Comparison of ENCODE assay signal across 18 cellular contexts in the genomic region with DNA sequence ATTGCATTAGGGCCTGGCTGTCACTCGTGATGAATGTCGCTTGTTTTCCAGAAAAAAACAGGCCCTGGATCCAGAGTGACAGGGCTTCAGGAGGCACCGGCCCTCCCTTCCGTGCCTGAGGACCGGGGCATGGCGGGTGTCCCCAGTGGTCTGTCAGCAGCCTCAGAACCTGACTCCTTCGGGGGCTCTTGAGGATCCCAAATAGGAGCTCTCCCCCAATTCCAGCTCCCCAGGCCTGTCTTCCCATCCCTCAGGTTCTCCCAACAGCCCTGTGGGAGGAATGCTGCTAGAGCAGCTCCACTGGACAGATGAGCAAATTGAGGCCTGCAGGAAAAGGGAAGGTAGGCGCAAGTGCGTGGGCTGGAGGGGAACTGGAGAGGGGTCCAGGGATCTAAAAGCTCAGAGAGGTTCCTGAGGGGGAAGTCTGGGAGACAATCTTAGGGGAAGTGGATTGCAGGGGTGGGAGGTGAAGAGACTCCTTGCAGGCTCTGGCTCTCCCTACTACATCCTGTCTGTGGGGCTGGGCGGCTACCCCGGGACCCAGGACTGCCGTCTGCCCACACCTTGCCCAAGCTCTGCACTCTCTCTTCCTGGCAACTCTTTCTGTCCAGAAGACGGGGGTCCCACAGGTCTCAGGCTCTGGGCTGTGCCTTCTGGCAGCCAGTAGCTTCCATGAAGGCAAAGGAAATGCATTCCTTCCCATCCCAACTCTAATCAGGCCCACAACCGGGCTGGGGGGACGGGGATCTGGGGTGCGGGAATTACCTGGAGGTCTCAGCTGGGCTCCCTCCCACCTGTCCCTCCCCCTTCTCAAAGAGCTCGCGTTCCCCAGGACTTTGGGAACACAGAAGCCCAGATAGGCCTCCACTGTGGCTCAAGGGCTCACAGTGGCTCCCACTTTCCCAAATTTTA.
DNase-seq lines count a peak whose midpoint lies in the region; ATAC-seq and TF ChIP-seq lines count a peak whose summit lies in the region.
"Had no signal": no experiment of that assay in that cellular context is flagged by ENCODE, and none has a peak within 500 bp of the region (broad histone marks: within the 10 kb centered on the region; RNA-seq: fewer than 3 reads in every experiment).

No MANE protein-coding gene starts in this region.

- no peaks in the 10 kb centered on the region for H3K36me3 ChIP-seq in A673 (ENCODE audit: insufficient read depth, low read length, poor library complexity, severe bottlenecking)
- H3K36me3 ChIP-seq in HUES64 (ENCODE audit: insufficient read depth, low read length) = no peaks in the 10 kb centered on the region
- H3K36me3 ChIP-seq in mammary epithelial cell (ENCODE audit: insufficient read depth, low read length) = no peaks in the 10 kb centered on the region
- H3K36me3 ChIP-seq: adrenal gland had no signal

- peaks cover 29% of the 10 kb centered on the region for H3K4me1 ChIP-seq in A673 (ENCODE audit: insufficient read depth, low read length, poor library complexity, severe bottlenecking)
- peaks cover 25% of the 10 kb centered on the region for H3K4me1 ChIP-seq in HUES64 (ENCODE audit: insufficient read depth, low read length)
- H3K4me1 ChIP-seq in mammary epithelial cell (ENCODE audit: insufficient read depth, low read length) = peaks cover 52% of the 10 kb centered on the region
- H3K4me1 ChIP-seq: adrenal gland had no signal

- TF ChIP-seq CTCF in A673 (conservative IDR thresholded peaks at IDR 0.05; ENCODE audit: low read depth, low read length) (no peak), mammary epithelial cell (conservative IDR thresholded peaks at IDR 0.05 in 1 of 2, IDR thresholded peaks at IDR 0.05 in 1 of 2; ENCODE audit: extremely low read depth in 1 of 2, insufficient read depth in 1 of 2, low read depth in 1 of 2, low read length in 2 of 2) (no peak), nephron (IDR thresholded peaks at IDR 0.05; ENCODE audit: unreplicated experiment in 3 of 3) (no peak)

- BruUV-seq in A673 (replicated peaks; lab: Mats Ljungman, UMichigan) (no TSS peak), mammary epithelial cell (replicated peaks; lab: Mats Ljungman, UMichigan) (no TSS peak)

- H3K27ac ChIP-seq in A673 (ENCODE audit: low read depth, low read length, poor library complexity, severe bottlenecking) (peak overlapping the region; percentile 47), HUES64 (ENCODE audit: low read depth, low read length) (peak overlapping the region; percentile 35; the same call in 1 of the 2 replicates), mammary epithelial cell (ENCODE audit: insufficient read depth, low read depth, low read length) (peak overlapping the region; percentile 82)
- H3K27ac ChIP-seq: coronary artery had no signal

- peak overlapping the region; percentile 93 for H3K4me2 ChIP-seq in mammary epithelial cell (ENCODE audit: insufficient read depth, low read depth, low read length)

- peaks cover 30% of the 10 kb centered on the region for H3K27me3 Mint-ChIP-seq in nephron (ENCODE audit: low read depth)
- H3K27me3 Mint-ChIP-seq: stimulated activated naive CD8-positive, alpha-beta T cell treated with anti-CD3 and anti-CD28 coated beads, Interleukin-15, amount 100 ng/mL, for 72 hours had no signal

- H3K9me3 ChIP-seq in A673 (ENCODE audit: low read depth, low read length, poor library complexity, severe bottlenecking) (no peaks in the 10 kb centered on the region), HUES64 (ENCODE audit: insufficient read depth, low read depth, low read length) (no peaks in the 10 kb centered on the region), mammary epithelial cell (replicated peaks; ENCODE audit: insufficient read depth, low read length) (no peaks in the 10 kb centered on the region)
- H3K9me3 ChIP-seq: adrenal gland had no signal

- no peaks in the 10 kb centered on the region for H3K9me3 Mint-ChIP-seq in nephron
- H3K9me3 Mint-ChIP-seq: stimulated activated naive CD8-positive, alpha-beta T cell treated with anti-CD3 and anti-CD28 coated beads, Interleukin-15, amount 100 ng/mL, for 72 hours had no signal

- DNase-seq in A673 (ENCODE audit: low spot score) (no peak), mammary epithelial cell (no peak), SKM-1 (lab: John Stamatoyannopoulos, UW; ENCODE audit: unreplicated experiment) (no peak)
- no peak for DNase-seq in activated naive CD4-positive, alpha-beta T cell treated with anti-CD3 and anti-CD28 coated beads, Interleukin-2, amount 50 U/mL, for 16 hours
- DNase-seq: activated CD4-positive, alpha-beta T cell treated with anti-CD3 and anti-CD28 coated beads for 36 hours; activated T-cell treated with anti-CD3 and anti-CD28 coated beads, Interleukin-2, amount 50 U/mL, for 48 hours; mesenchymal stem cell; MV-4-11; NCI-H2171 treated with DMSO at 0.1 percent for 48 hours; occipital lobe; stimulated activated naive CD8-positive, alpha-beta T cell treated with anti-CD3 and anti-CD28 coated beads, Interleukin-15, amount 100 ng/mL, for 72 hours; SW 1271 had no signal

- no peaks in the 10 kb centered on the region for H4K20me1 ChIP-seq in mammary epithelial cell (ENCODE audit: insufficient read depth, low read length)

- H3K79me2 ChIP-seq in mammary epithelial cell (ENCODE audit: insufficient read depth, low read length) = no peaks in the 10 kb centered on the region

- WGBS in HUES64 = 59% methylated on average over 18 of the region's 18 CpGs
- 77% methylated on average over 13 of the region's 18 CpGs for WGBS in mammary epithelial cell (ENCODE audit: low coverage, missing lambda C conversion rate)

- H3K4me3 Mint-ChIP-seq in nephron = no peak overlapping the region
- H3K4me3 Mint-ChIP-seq: activated CD4-positive, alpha-beta T cell treated with anti-CD3 and anti-CD28 coated beads for 36 hours; stimulated activated naive CD8-positive, alpha-beta T cell treated with anti-CD3 and anti-CD28 coated beads, Interleukin-15, amount 100 ng/mL, for 72 hours had no signal

- H3K27me3 ChIP-seq in A673 (replicated peaks; ENCODE audit: insufficient read depth, low read depth, low read length, poor library complexity) (no peaks in the 10 kb centered on the region), HUES64 (ENCODE audit: insufficient read depth, low read length) (no peaks in the 10 kb centered on the region; the same call in 1 of the 2 replicates), mammary epithelial cell (ENCODE audit: insufficient read depth, low read length) (no peaks in the 10 kb centered on the region)
- H3K27me3 ChIP-seq: adrenal gland had no signal

- no peaks in the 10 kb centered on the region for H3K36me3 Mint-ChIP-seq in nephron (ENCODE audit: low read depth)

- intact Hi-C loops in A673 (cut with micrococcal nuclease; ENCODE audit: unreplicated experiment) = no loop called here
- intact Hi-C loops in mammary epithelial cell (cut with micrococcal nuclease) = loop anchor here (2.0 to 10.0 kb wide), 4 partner anchors 35 to 477 kb away; no protein-coding TSS in a partner anchor

- H3K27ac Mint-ChIP-seq in nephron = peak overlapping the region in 2 of 3 experiments; percentile 16 to 53
- H3K27ac Mint-ChIP-seq: activated CD4-positive, alpha-beta T cell treated with anti-CD3 and anti-CD28 coated beads for 36 hours; stimulated activated naive CD8-positive, alpha-beta T cell treated with anti-CD3 and anti-CD28 coated beads, Interleukin-15, amount 100 ng/mL, for 72 hours had no signal

- H3K4me3 ChIP-seq in A673 (ENCODE audit: low read depth, low read length, poor library complexity, severe bottlenecking) (no peak overlapping the region), HUES64 (ENCODE audit: low read length) (no peak overlapping the region), mammary epithelial cell (replicated peaks in 1 of 3; ENCODE audit: insufficient read depth in 1 of 3, low read depth in 2 of 3, low read length in 3 of 3) (no peak overlapping the region)
- H3K4me3 ChIP-seq: adrenal gland, coronary artery had no signal

- H3K4me1 Mint-ChIP-seq in nephron = peaks cover 17% of the 10 kb centered on the region

- CTCF ChIA-PET in A673 (lab: Charles Lee) (no interaction called here), mammary epithelial cell (lab: Charles Lee; ENCODE audit: low non-redundant PET) (no interaction called here)

- POLR2A ChIA-PET in A673 (lab: Charles Lee; ENCODE audit: low non-redundant PET) = no interaction called here

- in situ Hi-C loops in mammary epithelial cell (cut with MboI; ENCODE audit: low sequenced_read_pairs in 2 of 2) = no loop called here

- H3K9ac ChIP-seq in HUES64 (ENCODE audit: low read depth, low read length) (no peak overlapping the region), mammary epithelial cell (ENCODE audit: insufficient read depth, low read length) (no peak overlapping the region)

- dilution Hi-C loops in mammary epithelial cell (cut with HindIII; ENCODE audit: low sequenced_read_pairs) = no loop called here

- no peak for ATAC-seq in HG03045 (IDR thresholded peaks at IDR 0.05; ENCODE audit: unreplicated experiment)
- no peak for ATAC-seq in HG02981 (IDR thresholded peaks at IDR 0.05; ENCODE audit: unreplicated experiment)
- ATAC-seq: activated CD4-positive, alpha-beta T cell treated with anti-CD3 and anti-CD28 coated beads for 36 hours; stimulated activated naive CD8-positive, alpha-beta T cell treated with anti-CD3 and anti-CD28 coated beads, Interleukin-15, amount 100 ng/mL, for 72 hours had no signal

- peak overlapping the region; percentile 73 for H2AFZ ChIP-seq in mammary epithelial cell (ENCODE audit: low read depth, low read length)
